ENCODE assay signal across 25 cellular contexts in genomic region chr4:74891037-74891436, GRCh38.
"Had no signal": no experiment of that assay in that cellular context is flagged by ENCODE, and none has a peak within 500 bp of the region (broad histone marks: within the 10 kb centered on the region; RNA-seq: fewer than 3 reads in every experiment).

No MANE protein-coding gene starts in this region.

- H3K27me3 Mint-ChIP-seq: central memory CD8-positive, alpha-beta T cell had no signal

- H3K36me3 Mint-ChIP-seq: activated CD4-positive, alpha-beta memory T cell treated with anti-CD3 and anti-CD28 coated beads for 36 hours; activated naive CD4-positive, alpha-beta T cell treated with anti-CD3 and anti-CD28 coated beads, Interleukin-2, amount 50 U/mL, for 72 hours had no signal

- ATAC-seq: activated naive CD4-positive, alpha-beta T cell treated with anti-CD3 and anti-CD28 coated beads, Interleukin-2, amount 50 U/mL, for 72 hours; activated naive CD8-positive, alpha-beta T cell treated with anti-CD3 and anti-CD28 coated beads, Interleukin-2, amount 50 U/mL, for 24 hours; activated T-cell treated with anti-CD3 and anti-CD28 coated beads, Interleukin-2, amount 50 U/mL, for 4 hours; Right ventricle myocardium inferior had no signal

- H3K4me1 ChIP-seq: ascending aorta had no signal

- H3K4me3 Mint-ChIP-seq: activated CD4-positive, alpha-beta memory T cell treated with anti-CD3 and anti-CD28 coated beads for 36 hours; activated CD4-positive, alpha-beta T cell treated with anti-CD3 and anti-CD28 coated beads, Interleukin-2, amount 10 ng/mL, durations not matched to agents 7 days and 5 days; activated naive CD8-positive, alpha-beta T cell treated with anti-CD3 and anti-CD28 coated beads, Interleukin-2, amount 50 U/mL, for 24 hours; activated T-cell treated with anti-CD3 and anti-CD28 coated beads, Interleukin-2, amount 50 U/mL, for 4 hours; brain; central memory CD8-positive, alpha-beta T cell had no signal

- DNase-seq: activated CD4-positive, alpha-beta memory T cell treated with anti-CD3 and anti-CD28 coated beads for 36 hours; activated CD4-positive, alpha-beta T cell treated with anti-CD3 and anti-CD28 coated beads, Interleukin-2, amount 10 ng/mL, durations not matched to agents 7 days and 5 days; activated CD4-positive, CD25-positive, alpha-beta regulatory T cell; activated CD8-positive, alpha-beta memory T cell treated with anti-CD3 and anti-CD28 coated beads for 24 hours; activated effector memory CD4-positive, alpha-beta T cell treated with anti-CD3 and anti-CD28 coated beads, Interleukin-2, amount 50 U/mL, for 16 hours; activated naive CD4-positive, alpha-beta T cell treated with Interleukin-2 at 50 U/mL for 16 hours; activated naive CD8-positive, alpha-beta T cell treated with anti-CD3 and anti-CD28 coated beads, Interleukin-2, amount 50 U/mL, for 24 hours; activated T-cell treated with anti-CD3 and anti-CD28 coated beads, Interleukin-2, amount 50 U/mL, for 4 hours; amniotic stem cell; MG63; NCI-H1105; NCI-H1436; NCI-H2029 treated with DMSO at 0.1 percent for 48 hours; NCI-H2171; NCI-H2227 treated with DMSO at 0.1 percent for 48 hours; NCI-H526 treated with DMSO at 0.1 percent for 48 hours; SJCRH30; SK-N-SH; T-helper 1 cell had no signal

- H3K9ac ChIP-seq: SK-N-SH had no signal

- H3K4me2 ChIP-seq: SK-N-SH had no signal

- H3K27me3 ChIP-seq: ascending aorta, MG63, SJCRH30 had no signal

- H3K4me3 ChIP-seq: ascending aorta, MG63, SJCRH30 had no signal

- H3K9me3 ChIP-seq: ascending aorta, MG63, SJCRH30 had no signal

- H3K36me3 ChIP-seq: ascending aorta, MG63, SJCRH30 had no signal

- H3K9me3 Mint-ChIP-seq: activated CD4-positive, alpha-beta memory T cell treated with anti-CD3 and anti-CD28 coated beads for 36 hours; activated CD4-positive, alpha-beta T cell treated with anti-CD3 and anti-CD28 coated beads, Interleukin-2, amount 10 ng/mL, durations not matched to agents 7 days and 5 days; activated T-cell treated with anti-CD3 and anti-CD28 coated beads, Interleukin-2, amount 50 U/mL, for 4 hours; central memory CD8-positive, alpha-beta T cell had no signal

- H3K4me1 Mint-ChIP-seq: activated CD4-positive, alpha-beta T cell treated with anti-CD3 and anti-CD28 coated beads, Interleukin-2, amount 10 ng/mL, durations not matched to agents 7 days and 5 days; activated naive CD8-positive, alpha-beta T cell treated with anti-CD3 and anti-CD28 coated beads, Interleukin-2, amount 50 U/mL, for 24 hours; central memory CD8-positive, alpha-beta T cell had no signal

- H3K27ac Mint-ChIP-seq: activated CD4-positive, alpha-beta memory T cell treated with anti-CD3 and anti-CD28 coated beads for 36 hours; activated CD4-positive, alpha-beta T cell treated with anti-CD3 and anti-CD28 coated beads, Interleukin-2, amount 10 ng/mL, durations not matched to agents 7 days and 5 days; activated naive CD4-positive, alpha-beta T cell treated with anti-CD3 and anti-CD28 coated beads, Interleukin-2, amount 50 U/mL, for 72 hours; activated naive CD8-positive, alpha-beta T cell treated with anti-CD3 and anti-CD28 coated beads, Interleukin-2, amount 50 U/mL, for 24 hours had no signal

- H3K27ac ChIP-seq: ascending aorta, SJCRH30, VCaP had no signal
